In genomic region chr2:222485367-222486211, GRCh38 we compare ENCODE assay signal across 1 cellular context.
TF ChIP-seq lines count a peak whose summit lies in the region.

No MANE protein-coding gene starts in this region.

TF ChIP-seq in GM23338, 12 proteins besides CTCF, POLR2A, EP300 and RAD21 (continued from another document):
- no peak for TF ChIP-seq REST (IDR thresholded peaks at IDR 0.05; ENCODE audit: unreplicated experiment)
- no peak for TF ChIP-seq JUNB (IDR thresholded peaks at IDR 0.05; ENCODE audit: unreplicated experiment)
- no peak for TF ChIP-seq ETS1 (IDR thresholded peaks at IDR 0.05)
- TF ChIP-seq ZNF331 (CRISPR knock-in tag; IDR thresholded peaks at IDR 0.05; ENCODE audit: low read depth), result no peak
- no peak for TF ChIP-seq POLR2AphosphoS5 (IDR thresholded peaks at IDR 0.05; ENCODE audit: low read depth)
- no peak for TF ChIP-seq ZNF462 (CRISPR knock-in tag; IDR thresholded peaks at IDR 0.05)
- no peak for TF ChIP-seq CREB1 (CRISPR knock-in tag; IDR thresholded peaks at IDR 0.05; ENCODE audit: low read depth)
- TF ChIP-seq EZH2phosphoT487 (IDR thresholded peaks at IDR 0.05; ENCODE audit: unreplicated experiment), result no peak
